16 cellular contexts compared by ENCODE assay signal in genomic region chr14:101830271-101830670, GRCh38.
DNase-seq lines count a peak whose midpoint lies in the region; ATAC-seq and TF ChIP-seq lines count a peak whose summit lies in the region.
"Had no signal": no experiment of that assay in that cellular context is flagged by ENCODE, and none has a peak within 500 bp of the region (broad histone marks: within the 10 kb centered on the region; RNA-seq: fewer than 3 reads in every experiment).

No MANE protein-coding gene starts in this region.

- H3K27ac Mint-ChIP-seq in activated CD4-positive, alpha-beta memory T cell treated with anti-CD3 and anti-CD28 coated beads for 36 hours = peak overlapping the region; percentile 85
- H3K27ac Mint-ChIP-seq in activated CD4-positive, alpha-beta memory T cell treated with anti-CD3 and anti-CD28 coated beads, Interleukin-2, amount 10 ng/mL, durations not matched to agents 7 days and 5 days = no peak overlapping the region
- peak overlapping the region; percentile 94 to 97 for H3K27ac Mint-ChIP-seq in T-cell
- H3K27ac Mint-ChIP-seq: GM23338, nephron had no signal

- H3K36me3 ChIP-seq in sigmoid colon = peaks cover 0 to 4% (median 0%) of the 10 kb centered on the region in 4 donors
- H3K36me3 ChIP-seq: thoracic aorta had no signal

- no peak overlapping the region for H3K4me3 Mint-ChIP-seq in activated CD4-positive, alpha-beta memory T cell treated with anti-CD3 and anti-CD28 coated beads for 36 hours
- no peak overlapping the region for H3K4me3 Mint-ChIP-seq in activated CD4-positive, alpha-beta memory T cell treated with anti-CD3 and anti-CD28 coated beads, Interleukin-2, amount 10 ng/mL, durations not matched to agents 7 days and 5 days
- peak overlapping the region in 2 of 3 donors; percentile 59 to 81 for H3K4me3 Mint-ChIP-seq in T-cell
- H3K4me3 Mint-ChIP-seq: GM23338, nephron had no signal

- ATAC-seq in T-cell (replicated peaks in 1 of 4) (no peak), GM18505 (IDR thresholded peaks at IDR 0.05; ENCODE audit: unreplicated experiment) (no peak)
- ATAC-seq: body of pancreas, GM23338 had no signal

- H3K36me3 Mint-ChIP-seq in activated CD4-positive, alpha-beta memory T cell treated with anti-CD3 and anti-CD28 coated beads for 36 hours = peaks cover 55% of the 10 kb centered on the region
- peaks cover 83% of the 10 kb centered on the region for H3K36me3 Mint-ChIP-seq in activated CD4-positive, alpha-beta memory T cell treated with anti-CD3 and anti-CD28 coated beads, Interleukin-2, amount 10 ng/mL, durations not matched to agents 7 days and 5 days (ENCODE audit: low read depth)
- peaks cover 68% of the 10 kb centered on the region for H3K36me3 Mint-ChIP-seq in T-cell

- H3K27me3 ChIP-seq in sigmoid colon = no peaks in the 10 kb centered on the region
- H3K27me3 ChIP-seq: body of pancreas had no signal

- CTCF ChIA-PET in activated CD4-positive, alpha-beta memory T cell treated with anti-CD3 and anti-CD28 coated beads for 36 hours (lab: Charles Lee) = interaction anchor here (1.5 to 1.6 kb wide), 2 partner anchors 59 to 60 kb away, joined by 3 to 11 read pairs; no protein-coding TSS in a partner anchor
- CTCF ChIA-PET in activated CD4-positive, alpha-beta memory T cell treated with anti-CD3 and anti-CD28 coated beads, Interleukin-2, amount 10 ng/mL, durations not matched to agents 7 days and 5 days (lab: Charles Lee) = interaction anchor here (1.5 to 2.6 kb wide), 2 partner anchors 20 to 59 kb away, joined by 3 to 14 read pairs; no protein-coding TSS in a partner anchor
- CTCF ChIA-PET in T-cell (lab: Charles Lee) = interaction anchor here (0.6 to 1.6 kb wide), 4 partner anchors 14 to 59 kb away, joined by 3 to 4 read pairs (median 3); no protein-coding TSS in a partner anchor

- 81 to 89% methylated on average over 4 of the region's 4 CpGs for WGBS in sigmoid colon, 2 donors

- TF ChIP-seq POLR2A in sigmoid colon (IDR thresholded peaks at IDR 0.05) (no peak), GM18505 (IDR thresholded peaks at IDR 0.05; ENCODE audit: borderline replicate concordance, extremely low read depth, insufficient read depth, insufficient read length) (no peak)

- H3K4me1 ChIP-seq in sigmoid colon = peaks cover 0 to 97% (median 79%) of the 10 kb centered on the region in 4 donors

- no peak for TF ChIP-seq CTCF in sigmoid colon (IDR thresholded peaks at IDR 0.05)

- H3K9me3 ChIP-seq in sigmoid colon = no peaks in the 10 kb centered on the region
- H3K9me3 ChIP-seq: body of pancreas, thoracic aorta had no signal

- H3K4me1 Mint-ChIP-seq in activated CD4-positive, alpha-beta memory T cell treated with anti-CD3 and anti-CD28 coated beads for 36 hours (ENCODE audit: low read depth) = peaks cover 93% of the 10 kb centered on the region
- peaks cover 81% of the 10 kb centered on the region for H3K4me1 Mint-ChIP-seq in activated CD4-positive, alpha-beta memory T cell treated with anti-CD3 and anti-CD28 coated beads, Interleukin-2, amount 10 ng/mL, durations not matched to agents 7 days and 5 days
- peaks cover 94 to 97% (median 96%) of the 10 kb centered on the region in 3 donors for H3K4me1 Mint-ChIP-seq in T-cell

- intact Hi-C loops in activated CD4-positive, alpha-beta memory T cell treated with anti-CD3 and anti-CD28 coated beads for 36 hours (cut with micrococcal nuclease) = no loop called here
- intact Hi-C loops in sigmoid colon (cut with DNase I) = loop anchor here (5.0 kb wide), 2 partner anchors 33 to 42 kb away; no protein-coding TSS in a partner anchor

- no peak for TF ChIP-seq EP300 in sigmoid colon (IDR thresholded peaks at IDR 0.05)

- no peak overlapping the region for H3K4me3 ChIP-seq in sigmoid colon
- H3K4me3 ChIP-seq: body of pancreas, GM23338, thoracic aorta had no signal

- POLR2A ChIA-PET in activated CD4-positive, alpha-beta memory T cell treated with anti-CD3 and anti-CD28 coated beads for 36 hours (lab: Charles Lee) = interaction anchor here (0.8 to 1.7 kb wide), 2 partner anchors 15 to 21 kb away, joined by 3 to 9 read pairs; no protein-coding TSS in a partner anchor
- POLR2A ChIA-PET in activated CD4-positive, alpha-beta memory T cell treated with anti-CD3 and anti-CD28 coated beads, Interleukin-2, amount 10 ng/mL, durations not matched to agents 7 days and 5 days (lab: Charles Lee) = interaction anchor here (1.1 to 2.1 kb wide), 6 partner anchors 11 to 123 kb away, joined by 4 to 11 read pairs (median 4); no protein-coding TSS in a partner anchor
- POLR2A ChIA-PET in T-cell (lab: Charles Lee) = interaction anchor here (1.1 to 3.2 kb wide), 3 partner anchors 16 to 21 kb away, joined by 5 to 27 read pairs (median 6); no protein-coding TSS in a partner anchor

- H3K27me3 Mint-ChIP-seq in activated CD4-positive, alpha-beta memory T cell treated with anti-CD3 and anti-CD28 coated beads for 36 hours = no peaks in the 10 kb centered on the region
- no peaks in the 10 kb centered on the region for H3K27me3 Mint-ChIP-seq in activated CD4-positive, alpha-beta memory T cell treated with anti-CD3 and anti-CD28 coated beads, Interleukin-2, amount 10 ng/mL, durations not matched to agents 7 days and 5 days
- no peaks in the 10 kb centered on the region for H3K27me3 Mint-ChIP-seq in T-cell

- H3K27ac ChIP-seq in sigmoid colon = peak overlapping the region in 3 of 4 donors; percentile 90 to 95 (median 94)
- H3K27ac ChIP-seq: body of pancreas, thoracic aorta had no signal

- H3K9me3 Mint-ChIP-seq in activated CD4-positive, alpha-beta memory T cell treated with anti-CD3 and anti-CD28 coated beads for 36 hours = no peaks in the 10 kb centered on the region
- no peaks in the 10 kb centered on the region for H3K9me3 Mint-ChIP-seq in activated CD4-positive, alpha-beta memory T cell treated with anti-CD3 and anti-CD28 coated beads, Interleukin-2, amount 10 ng/mL, durations not matched to agents 7 days and 5 days
- H3K9me3 Mint-ChIP-seq in T-cell = no peaks in the 10 kb centered on the region
- H3K9me3 Mint-ChIP-seq: GM23338 had no signal

- no peak for DNase-seq in activated CD4-positive, alpha-beta memory T cell treated with anti-CD3 and anti-CD28 coated beads for 36 hours
- no peak for DNase-seq in activated CD4-positive, alpha-beta memory T cell treated with anti-CD3 and anti-CD28 coated beads, Interleukin-2, amount 10 ng/mL, durations not matched to agents 7 days and 5 days
- DNase-seq in T-cell = no peak
- peak; percentile 45 to 50 for DNase-seq in hippocampal formation (lab: John Stamatoyannopoulos, UW)
- DNase-seq in sigmoid colon = no peak
- no peak for DNase-seq in D341Med (ENCODE audit: low spot score)
- no peak for DNase-seq in occipital lobe (lab: John Stamatoyannopoulos, UW)
- DNase-seq: activated CD4-positive, alpha-beta T cell treated with anti-CD3 and anti-CD28 coated beads for 4 hours; body of pancreas; NCI-H1436; retina; SHP77 had no signal

Comparison
In these comparisons a context has a peak if more than half of its experiments do, and no peak if none do; other contexts are left out.
1. DNase-seq: peak in hippocampal formation (2 of 2); none in activated CD4-positive, alpha-beta memory T cell treated with anti-CD3 and anti-CD28 coated beads for 36 hours (single experiment), activated CD4-positive, alpha-beta memory T cell treated with anti-CD3 and anti-CD28 coated beads, Interleukin-2, amount 10 ng/mL, durations not matched to agents 7 days and 5 days (single experiment), T-cell (0 of 34), sigmoid colon (single experiment), D341Med (single experiment) and occipital lobe (single experiment).
2. H3K4me3 Mint-ChIP-seq: peak in T-cell (2 of 3); none in activated CD4-positive, alpha-beta memory T cell treated with anti-CD3 and anti-CD28 coated beads for 36 hours (single experiment) and activated CD4-positive, alpha-beta memory T cell treated with anti-CD3 and anti-CD28 coated beads, Interleukin-2, amount 10 ng/mL, durations not matched to agents 7 days and 5 days (single experiment).